8 cellular contexts compared by ENCODE assay signal in genomic region chr18:63098014-63098981, GRCh38.
DNase-seq lines count a peak whose midpoint lies in the region; ATAC-seq, FAIRE-seq and TF ChIP-seq lines count a peak whose summit lies in the region.

No MANE protein-coding gene starts in this region.

- ATAC-seq in GM21529 (IDR thresholded peaks at IDR 0.05; ENCODE audit: unreplicated experiment): peak; percentile 74
- peak; percentile 79 for ATAC-seq in GM12878

- in situ Hi-C loops in GM12878 (cut with MboI): no loop called here

- intact Hi-C loops in GM12878 (cut with micrococcal nuclease; ENCODE audit: unreplicated experiment): loop anchor here (1.0 to 2.0 kb wide), 2 partner anchors 20 to 57 kb away; no protein-coding TSS in a partner anchor

- H2AFZ ChIP-seq in KMS-11 (ENCODE audit: low read depth) (peak overlapping the region; percentile 4; the same call in 1 of the 2 replicates), GM12878 (ENCODE audit: control insufficient read depth, low read depth, low read length) (peak overlapping the region; percentile 15; the same call in 1 of the 2 replicates)

- peak overlapping the region; percentile 77 for H3K4me2 ChIP-seq in KMS-11
- H3K4me2 ChIP-seq in GM12878 (ENCODE audit: control insufficient read depth, insufficient read depth): peak overlapping the region; percentile 84

- H3K4me1 ChIP-seq in KMS-11 (ENCODE audit: low read depth, poor library complexity, severe bottlenecking): peaks cover 47% of the 10 kb centered on the region
- H3K4me1 ChIP-seq in GM12878 (ENCODE audit: control insufficient read depth, insufficient read depth, low read length): peaks cover 34% of the 10 kb centered on the region
- H3K4me1 ChIP-seq in suprapubic skin: no peaks in the 10 kb centered on the region

- H3K9me3 Mint-ChIP-seq in type B pancreatic cell: peaks cover 10% of the 10 kb centered on the region

- no TSS peak for BruUV-seq in GM12878 (replicated peaks; lab: Mats Ljungman, UMichigan)

- TF ChIP-seq EP300 in GM12878 (IDR thresholded peaks at IDR 0.05; ENCODE audit: borderline replicate concordance in 1 of 2, control insufficient read depth in 1 of 2, low read depth in 2 of 2, low read length in 2 of 2): peak; percentile 65 to 83; a peak in 3 of 4 replicates
- no peak for TF ChIP-seq EP300 in suprapubic skin (IDR thresholded peaks at IDR 0.05)

- POLR2A ChIA-PET in GM12878 (lab: Charles Lee): interaction anchor here (0.5 kb wide), 1 partner anchor 8 kb away, joined by 4 read pairs; no protein-coding TSS in a partner anchor

- peaks cover 15% of the 10 kb centered on the region for H3K4me1 Mint-ChIP-seq in type B pancreatic cell (ENCODE audit: unreplicated experiment)

- WGBS in GM12878 (ENCODE audit: insufficient coverage, insufficient replicate concordance, low lambda C conversion rate, missing lambda C conversion rate): 2% methylated on average over 16 of the region's 16 CpGs
- 82% methylated on average over 16 of the region's 16 CpGs for WGBS in suprapubic skin

- H3K79me2 ChIP-seq in KMS-11 (ENCODE audit: insufficient read depth, low read depth) (no peaks in the 10 kb centered on the region), GM12878 (ENCODE audit: control insufficient read depth, insufficient read depth, low read length) (no peaks in the 10 kb centered on the region)

- TF ChIP-seq CTCF in GM12875 (IDR thresholded peaks at IDR 0.05; ENCODE audit: borderline replicate concordance, insufficient read depth, low read depth, low read length) (no peak), KMS-11 (conservative IDR thresholded peaks at IDR 0.05; ENCODE audit: low read depth, low read length) (no peak), GM12878 (IDR thresholded peaks at IDR 0.05 in 2 of 3, conservative IDR thresholded peaks at IDR 0.05 in 1 of 3; ENCODE audit: control insufficient read depth in 2 of 3, extremely low read depth in 1 of 3, insufficient read depth in 1 of 3, low read depth in 3 of 3, low read length in 3 of 3) (no peak), type B pancreatic cell (conservative IDR thresholded peaks at IDR 0.05) (no peak), suprapubic skin (IDR thresholded peaks at IDR 0.05) (no peak)

- TF ChIP-seq POLR2A in GM12878 (IDR thresholded peaks at IDR 0.05; ENCODE audit: low read depth, low read length) (no peak), suprapubic skin (IDR thresholded peaks at IDR 0.05) (no peak)

- SMC1A ChIA-PET in GM12878 (lab: Charles Lee; ENCODE audit: uncharacterized antibody, unreplicated experiment): interaction anchor here (0.7 to 3.3 kb wide), 7 partner anchors 9 to 81 kb away, joined by 3 to 11 read pairs (median 6); no protein-coding TSS in a partner anchor

- no peaks in the 10 kb centered on the region for H4K20me1 ChIP-seq in KMS-11 (ENCODE audit: insufficient read depth)
- no peaks in the 10 kb centered on the region for H4K20me1 ChIP-seq in GM12878 (ENCODE audit: control insufficient read depth, insufficient read depth)

- H3K4me3 ChIP-seq in GM12875 (ENCODE audit: low read depth, low read length): peak overlapping the region; percentile 28
- H3K4me3 ChIP-seq in KMS-11 (IDR thresholded peaks at IDR 0.05; ENCODE audit: insufficient read depth, low read depth, low read length): no peak overlapping the region
- H3K4me3 ChIP-seq in GM12878: peak overlapping the region; percentile 8; the same call in 1 of the 2 replicates
- no peak overlapping the region for H3K4me3 ChIP-seq in suprapubic skin

- peak; percentile 96 for FAIRE-seq in GM12878 (lab: Jason Lieb, UNC)

- peak; percentile 77 for DNase-seq in GM12878 (ENCODE audit: low read depth, low spot score)
- no peak for DNase-seq in type B pancreatic cell (ENCODE audit: extremely low spot score, unreplicated experiment)
- DNase-seq in caudate nucleus (lab: John Stamatoyannopoulos, UW): no peak
- DNase-seq in suprapubic skin (ENCODE audit: low spot score in 2 of 2): no peak
- no peak for DNase-seq in SW480 (ENCODE audit: low spot score)

- no peak overlapping the region for H3K27ac Mint-ChIP-seq in type B pancreatic cell

- H3K4me3 Mint-ChIP-seq in type B pancreatic cell: no peak overlapping the region

- TF ChIP-seq RAD21 in GM12878 (IDR thresholded peaks at IDR 0.05; ENCODE audit: insufficient read depth, low read depth, low read length): no peak

- no peaks in the 10 kb centered on the region for H3K27me3 ChIP-seq in KMS-11 (ENCODE audit: insufficient read depth, low read depth)
- H3K27me3 ChIP-seq in GM12878 (replicated peaks in 1 of 2; ENCODE audit: control insufficient read depth in 2 of 2, insufficient read depth in 2 of 2, low read length in 1 of 2): no peaks in the 10 kb centered on the region
- no peaks in the 10 kb centered on the region for H3K27me3 ChIP-seq in suprapubic skin

- H3K36me3 Mint-ChIP-seq in type B pancreatic cell: no peaks in the 10 kb centered on the region

- H3K9ac ChIP-seq in KMS-11: no peak overlapping the region
- H3K9ac ChIP-seq in GM12878 (ENCODE audit: control insufficient read depth, insufficient read depth, low read length): peak overlapping the region; percentile 38

- RAD21 ChIA-PET in GM12878 (lab: Charles Lee; ENCODE audit: unreplicated experiment): interaction anchor here (1.2 to 2.7 kb wide), 3 partner anchors 19 to 220 kb away, joined by 3 to 9 read pairs (median 4); partner anchors contain the start of gene BCL2

- CTCF ChIA-PET in GM12878 (lab: Yijun Ruan, JAX): interaction anchor here (1.5 to 3.4 kb wide), 4 partner anchors 36 to 216 kb away, joined by 3 to 16 read pairs (median 4); no protein-coding TSS in a partner anchor

- no peaks in the 10 kb centered on the region for H3K36me3 ChIP-seq in KMS-11 (ENCODE audit: insufficient read depth)
- no peaks in the 10 kb centered on the region for H3K36me3 ChIP-seq in GM12878 (ENCODE audit: control insufficient read depth in 2 of 2, insufficient read depth in 2 of 2, low read length in 1 of 2)
- H3K36me3 ChIP-seq in suprapubic skin: no peaks in the 10 kb centered on the region

- H3K27ac ChIP-seq in KMS-11 (peak overlapping the region; percentile 42), GM12878 (ENCODE audit: control insufficient read depth, insufficient read depth) (peak overlapping the region; percentile 86), caudate nucleus (ENCODE audit: low read depth, low read length) (no peak overlapping the region), suprapubic skin (no peak overlapping the region)

- peaks cover 4% of the 10 kb centered on the region for H3K27me3 Mint-ChIP-seq in type B pancreatic cell

- H3K9me3 ChIP-seq in GM12878 (replicated peaks; ENCODE audit: control insufficient read depth, insufficient read depth, low read length) (no peaks in the 10 kb centered on the region; the same call in 2 of the 3 replicates), suprapubic skin (no peaks in the 10 kb centered on the region)

TF ChIP-seq in GM12878, 131 proteins besides CTCF, POLR2A, EP300 and RAD21 (continues in another document):
- TF ChIP-seq E2F4 (IDR thresholded peaks at IDR 0.05; ENCODE audit: low read depth, low read length) (no peak), MLLT1 (IDR thresholded peaks at IDR 0.05) (peak; percentile 76), HDAC2 (IDR thresholded peaks at IDR 0.05) (no peak), PML (IDR thresholded peaks at IDR 0.05; ENCODE audit: low read length) (no peak), MAX (IDR thresholded peaks at IDR 0.05; ENCODE audit: low read depth, low read length) (no peak), PAX5 (IDR thresholded peaks at IDR 0.05; ENCODE audit: borderline replicate concordance, low read depth, low read length) (peak; percentile 72; the same call in 1 of the 2 replicates), BMI1 (IDR thresholded peaks at IDR 0.05; ENCODE audit: borderline replicate concordance) (peak; percentile 61; the same call in 1 of the 2 replicates), HSF1 (IDR thresholded peaks at IDR 0.05; ENCODE audit: low read depth, low read length) (no peak), SMC3 (IDR thresholded peaks at IDR 0.05; ENCODE audit: borderline replicate concordance, low read length) (no peak), MYC (IDR thresholded peaks at IDR 0.05; ENCODE audit: insufficient read depth, insufficient read length, insufficient replicate concordance, low read length, severe bottlenecking) (no peak), ZNF622 (IDR thresholded peaks at IDR 0.05) (no peak)

Comparison
In these comparisons a context has a peak if more than half of its experiments do, and no peak if none do; other contexts are left out.
1. H3K4me3 ChIP-seq: peak in GM12875 (single experiment) and GM12878 (single experiment); none in KMS-11 (single experiment) and suprapubic skin (single experiment).
2. H3K27ac ChIP-seq: peak in KMS-11 (single experiment) and GM12878 (single experiment); none in caudate nucleus (single experiment) and suprapubic skin (single experiment).